ENCODE assay signal across 1 cellular context in the genomic region with DNA sequence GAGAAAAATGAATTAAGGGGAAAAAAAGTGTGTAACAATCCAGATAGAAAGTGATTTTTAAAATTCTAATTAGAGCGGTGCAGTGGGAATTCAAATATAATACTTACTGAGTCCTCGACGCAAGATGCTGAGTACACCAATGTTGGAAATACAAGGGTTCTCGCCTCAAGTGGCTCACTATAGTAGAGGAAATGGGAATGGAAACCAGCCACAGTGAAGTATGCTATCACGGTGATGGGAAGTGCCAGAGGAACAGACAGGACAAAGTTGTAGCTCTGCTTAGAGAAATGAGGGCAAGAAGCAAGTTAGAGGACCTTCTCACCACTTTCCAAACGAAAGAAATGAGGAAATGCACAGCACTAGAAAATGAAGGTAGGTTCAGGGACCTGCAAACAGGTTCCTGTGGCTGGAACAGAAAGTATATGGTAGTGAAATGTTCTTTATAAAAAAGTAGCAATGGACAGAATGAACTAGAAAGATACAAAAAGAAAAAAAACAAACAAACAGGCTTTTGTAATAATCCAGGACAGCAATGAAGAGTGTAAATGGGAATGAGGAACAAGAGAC.
TF ChIP-seq lines count a peak whose summit lies in the region.

No MANE protein-coding gene starts in this region.

TF ChIP-seq in IMR-90, 13 proteins besides CTCF, POLR2A, EP300 and RAD21 (continued from another document):
- TF ChIP-seq, protein P1, sequence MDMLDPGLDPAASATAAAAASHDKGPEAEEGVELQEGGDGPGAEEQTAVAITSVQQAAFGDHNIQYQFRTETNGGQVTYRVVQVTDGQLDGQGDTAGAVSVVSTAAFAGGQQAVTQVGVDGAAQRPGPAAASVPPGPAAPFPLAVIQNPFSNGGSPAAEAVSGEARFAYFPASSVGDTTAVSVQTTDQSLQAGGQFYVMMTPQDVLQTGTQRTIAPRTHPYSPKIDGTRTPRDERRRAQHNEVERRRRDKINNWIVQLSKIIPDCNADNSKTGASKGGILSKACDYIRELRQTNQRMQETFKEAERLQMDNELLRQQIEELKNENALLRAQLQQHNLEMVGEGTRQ (IDR thresholded peaks at IDR 0.05; ENCODE audit: low read depth, low read length) = no peak
- TF ChIP-seq RFX5 (IDR thresholded peaks at IDR 0.05; ENCODE audit: low read depth, low read length) (no peak), MXI1 (IDR thresholded peaks at IDR 0.05; ENCODE audit: borderline replicate concordance, low read depth, low read length) (no peak), NFE2L2 (IDR thresholded peaks at IDR 0.05; ENCODE audit: low read depth, low read length) (no peak), RCOR1 (IDR thresholded peaks at IDR 0.05; ENCODE audit: insufficient replicate concordance, low read length) (no peak)
